Comparison of ENCODE assay signal across 1 cellular context in the genomic region with DNA sequence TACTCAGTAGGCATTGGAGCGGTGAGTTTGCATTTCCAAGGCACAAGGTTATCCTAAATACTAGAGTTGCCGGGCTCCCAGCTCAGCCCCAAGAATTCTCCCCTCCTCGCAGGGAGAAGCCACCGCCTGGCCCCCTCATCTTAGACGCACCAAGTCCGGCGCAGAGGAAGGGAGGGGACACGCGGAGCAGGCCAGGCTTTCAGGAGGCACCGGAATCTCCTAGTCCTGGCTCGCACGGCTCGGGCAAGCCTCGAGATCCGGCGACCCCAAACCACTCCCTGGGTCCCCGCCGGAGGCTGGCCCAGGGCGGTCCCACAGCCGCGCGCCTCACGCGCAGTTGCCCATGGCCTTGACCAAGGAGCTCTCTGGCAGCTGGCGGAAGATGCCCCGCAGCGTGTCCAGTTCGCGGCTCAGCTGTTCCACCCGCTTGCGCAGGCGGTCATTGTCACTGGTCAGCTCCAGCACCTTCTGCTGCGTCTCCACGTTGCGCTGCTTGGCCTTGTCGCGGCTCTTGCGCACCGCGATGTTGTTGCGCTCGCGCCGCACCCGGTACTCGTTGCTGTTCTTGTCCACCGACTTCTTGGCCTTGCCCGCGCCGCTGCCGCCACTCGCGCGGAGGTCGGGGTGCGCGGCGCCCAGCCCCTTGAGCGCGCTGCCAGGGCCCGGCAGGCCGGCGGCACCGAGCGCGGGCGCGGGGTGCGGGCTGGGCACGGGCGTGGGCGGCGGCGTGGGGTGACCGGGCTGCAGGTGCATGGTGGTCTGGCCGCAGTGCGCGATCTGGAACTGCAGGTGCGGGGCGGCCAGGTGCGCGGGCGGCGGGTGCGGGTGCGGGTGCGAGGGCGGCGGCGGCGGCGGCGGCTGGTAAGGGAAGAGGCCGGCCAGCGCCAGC.
TF ChIP-seq lines count a peak whose summit lies in the region.

No MANE protein-coding gene starts in this region.

TF ChIP-seq in HepG2, 621 proteins besides CTCF, POLR2A, EP300 and RAD21 (continued from another document and continues in another):
- TF ChIP-seq, protein P1, sequence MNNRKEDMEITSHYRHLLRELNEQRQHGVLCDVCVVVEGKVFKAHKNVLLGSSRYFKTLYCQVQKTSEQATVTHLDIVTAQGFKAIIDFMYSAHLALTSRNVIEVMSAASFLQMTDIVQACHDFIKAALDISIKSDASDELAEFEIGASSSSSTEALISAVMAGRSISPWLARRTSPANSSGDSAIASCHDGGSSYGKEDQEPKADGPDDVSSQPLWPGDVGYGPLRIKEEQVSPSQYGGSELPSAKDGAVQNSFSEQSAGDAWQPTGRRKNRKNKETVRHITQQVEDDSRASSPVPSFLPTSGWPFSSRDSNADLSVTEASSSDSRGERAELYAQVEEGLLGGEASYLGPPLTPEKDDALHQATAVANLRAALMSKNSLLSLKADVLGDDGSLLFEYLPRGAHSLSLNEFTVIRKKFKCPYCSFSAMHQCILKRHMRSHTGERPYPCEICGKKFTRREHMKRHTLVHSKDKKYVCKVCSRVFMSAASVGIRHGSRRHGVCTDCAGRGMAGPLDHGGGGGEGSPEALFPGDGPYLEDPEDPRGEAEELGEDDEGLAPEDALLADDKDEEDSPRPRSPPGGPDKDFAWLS (CRISPR knock-in tag; IDR thresholded peaks at IDR 0.05; ENCODE audit: borderline replicate concordance): no peak
- TF ChIP-seq, protein P2, sequence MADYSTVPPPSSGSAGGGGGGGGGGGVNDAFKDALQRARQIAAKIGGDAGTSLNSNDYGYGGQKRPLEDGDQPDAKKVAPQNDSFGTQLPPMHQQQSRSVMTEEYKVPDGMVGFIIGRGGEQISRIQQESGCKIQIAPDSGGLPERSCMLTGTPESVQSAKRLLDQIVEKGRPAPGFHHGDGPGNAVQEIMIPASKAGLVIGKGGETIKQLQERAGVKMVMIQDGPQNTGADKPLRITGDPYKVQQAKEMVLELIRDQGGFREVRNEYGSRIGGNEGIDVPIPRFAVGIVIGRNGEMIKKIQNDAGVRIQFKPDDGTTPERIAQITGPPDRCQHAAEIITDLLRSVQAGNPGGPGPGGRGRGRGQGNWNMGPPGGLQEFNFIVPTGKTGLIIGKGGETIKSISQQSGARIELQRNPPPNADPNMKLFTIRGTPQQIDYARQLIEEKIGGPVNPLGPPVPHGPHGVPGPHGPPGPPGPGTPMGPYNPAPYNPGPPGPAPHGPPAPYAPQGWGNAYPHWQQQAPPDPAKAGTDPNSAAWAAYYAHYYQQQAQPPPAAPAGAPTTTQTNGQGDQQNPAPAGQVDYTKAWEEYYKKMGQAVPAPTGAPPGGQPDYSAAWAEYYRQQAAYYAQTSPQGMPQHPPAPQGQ (CRISPR knock-in tag; IDR thresholded peaks at IDR 0.05; ENCODE audit: borderline replicate concordance): no peak
- TF ChIP-seq MAFG (CRISPR knock-in tag; IDR thresholded peaks at IDR 0.05) (no peak), ZNF607 (CRISPR knock-in tag; IDR thresholded peaks at IDR 0.05; ENCODE audit: borderline replicate concordance) (0 out of 2 replicates have a peak, but pooled peaks have one; percentile 53), ATF1 (CRISPR knock-in tag; IDR thresholded peaks at IDR 0.05) (no peak), HNRNPH1 (optimal IDR thresholded peaks at IDR 0.05; ENCODE audit: low read depth, low read length) (no peak), ZNF546 (CRISPR knock-in tag; conservative IDR thresholded peaks at IDR 0.05) (no peak), NRL (CRISPR knock-in tag; IDR thresholded peaks at IDR 0.05; ENCODE audit: borderline replicate concordance) (no peak), ZNF761 (CRISPR knock-in tag; conservative IDR thresholded peaks at IDR 0.05) (no peak), ZNF567 (CRISPR knock-in tag; IDR thresholded peaks at IDR 0.05; ENCODE audit: borderline replicate concordance) (no peak), HDAC1 (CRISPR knock-in tag; IDR thresholded peaks at IDR 0.05) (peak; percentile 55; the same call in 1 of the 2 replicates), ZNF782 (CRISPR knock-in tag; IDR thresholded peaks at IDR 0.05; ENCODE audit: borderline replicate concordance) (peak; percentile 31; the same call in 1 of the 2 replicates), ZNF549 (CRISPR knock-in tag; IDR thresholded peaks at IDR 0.05) (no peak), ZNF547 (CRISPR knock-in tag; IDR thresholded peaks at IDR 0.05) (peak; percentile 29; the same call in 1 of the 2 replicates), SUZ12 (IDR thresholded peaks at IDR 0.05; ENCODE audit: low read depth, low read length) (no peak), PRPF4 (IDR thresholded peaks at IDR 0.05; ENCODE audit: low read depth, low read length, poor library complexity, severe bottlenecking) (no peak), MYC (CRISPR knock-in tag; IDR thresholded peaks at IDR 0.05; ENCODE audit: borderline replicate concordance) (0 out of 2 replicates have a peak, but pooled peaks have one; percentile 36), NR1H2 (CRISPR knock-in tag; IDR thresholded peaks at IDR 0.05; ENCODE audit: borderline replicate concordance, low read depth) (no peak), RBAK (CRISPR knock-in tag; IDR thresholded peaks at IDR 0.05) (no peak), RXRA (CRISPR knock-in tag; IDR thresholded peaks at IDR 0.05) (no peak), HHEX (CRISPR knock-in tag; IDR thresholded peaks at IDR 0.05) (no peak), SKI (IDR thresholded peaks at IDR 0.05; ENCODE audit: partially characterized antibody) (peak; percentile 24), SP2 (CRISPR knock-in tag; IDR thresholded peaks at IDR 0.05) (0 out of 2 replicates have a peak, but pooled peaks have one; percentile 29), PHF8 (CRISPR knock-in tag; IDR thresholded peaks at IDR 0.05) (peak; percentile 51; the same call in 1 of the 2 replicates), SMARCE1 (IDR thresholded peaks at IDR 0.05; ENCODE audit: borderline replicate concordance) (no peak), ZMYM2 (CRISPR knock-in tag; IDR thresholded peaks at IDR 0.05) (0 out of 2 replicates have a peak, but pooled peaks have one; percentile 15), ZNF121 (CRISPR knock-in tag; IDR thresholded peaks at IDR 0.05) (no peak), NCOA2 (CRISPR knock-in tag; IDR thresholded peaks at IDR 0.05) (no peak), RCOR2 (CRISPR knock-in tag; IDR thresholded peaks at IDR 0.05) (no peak), AGO2 (optimal IDR thresholded peaks at IDR 0.05; ENCODE audit: low read depth, low read length) (peak; percentile 93), FOXK2 (IDR thresholded peaks at IDR 0.05) (no peak), HOXA9 (CRISPR knock-in tag; IDR thresholded peaks at IDR 0.05; ENCODE audit: borderline replicate concordance) (no peak), SRSF4 (IDR thresholded peaks at IDR 0.05; ENCODE audit: low read depth, low read length, poor library complexity, severe bottlenecking) (peak; percentile 57), NR2F6 (IDR thresholded peaks at IDR 0.05) (no peak), NR2F6 (CRISPR knock-in tag; IDR thresholded peaks at IDR 0.05) (no peak), SALL1 (CRISPR knock-in tag; IDR thresholded peaks at IDR 0.05) (peak; percentile 66), NR2C2 (CRISPR knock-in tag; IDR thresholded peaks at IDR 0.05; ENCODE audit: borderline replicate concordance) (0 out of 2 replicates have a peak, but pooled peaks have one; percentile 21), KDM6A (CRISPR knock-in tag; IDR thresholded peaks at IDR 0.05; ENCODE audit: low read depth) (no peak), TBP (CRISPR knock-in tag; IDR thresholded peaks at IDR 0.05) (no peak)
- TF ChIP-seq, protein P3, sequence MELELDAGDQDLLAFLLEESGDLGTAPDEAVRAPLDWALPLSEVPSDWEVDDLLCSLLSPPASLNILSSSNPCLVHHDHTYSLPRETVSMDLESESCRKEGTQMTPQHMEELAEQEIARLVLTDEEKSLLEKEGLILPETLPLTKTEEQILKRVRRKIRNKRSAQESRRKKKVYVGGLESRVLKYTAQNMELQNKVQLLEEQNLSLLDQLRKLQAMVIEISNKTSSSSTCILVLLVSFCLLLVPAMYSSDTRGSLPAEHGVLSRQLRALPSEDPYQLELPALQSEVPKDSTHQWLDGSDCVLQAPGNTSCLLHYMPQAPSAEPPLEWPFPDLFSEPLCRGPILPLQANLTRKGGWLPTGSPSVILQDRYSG (CRISPR knock-in tag; IDR thresholded peaks at IDR 0.05): 0 out of 2 replicates have a peak, but pooled peaks have one; percentile 13
- TF ChIP-seq, protein P4, sequence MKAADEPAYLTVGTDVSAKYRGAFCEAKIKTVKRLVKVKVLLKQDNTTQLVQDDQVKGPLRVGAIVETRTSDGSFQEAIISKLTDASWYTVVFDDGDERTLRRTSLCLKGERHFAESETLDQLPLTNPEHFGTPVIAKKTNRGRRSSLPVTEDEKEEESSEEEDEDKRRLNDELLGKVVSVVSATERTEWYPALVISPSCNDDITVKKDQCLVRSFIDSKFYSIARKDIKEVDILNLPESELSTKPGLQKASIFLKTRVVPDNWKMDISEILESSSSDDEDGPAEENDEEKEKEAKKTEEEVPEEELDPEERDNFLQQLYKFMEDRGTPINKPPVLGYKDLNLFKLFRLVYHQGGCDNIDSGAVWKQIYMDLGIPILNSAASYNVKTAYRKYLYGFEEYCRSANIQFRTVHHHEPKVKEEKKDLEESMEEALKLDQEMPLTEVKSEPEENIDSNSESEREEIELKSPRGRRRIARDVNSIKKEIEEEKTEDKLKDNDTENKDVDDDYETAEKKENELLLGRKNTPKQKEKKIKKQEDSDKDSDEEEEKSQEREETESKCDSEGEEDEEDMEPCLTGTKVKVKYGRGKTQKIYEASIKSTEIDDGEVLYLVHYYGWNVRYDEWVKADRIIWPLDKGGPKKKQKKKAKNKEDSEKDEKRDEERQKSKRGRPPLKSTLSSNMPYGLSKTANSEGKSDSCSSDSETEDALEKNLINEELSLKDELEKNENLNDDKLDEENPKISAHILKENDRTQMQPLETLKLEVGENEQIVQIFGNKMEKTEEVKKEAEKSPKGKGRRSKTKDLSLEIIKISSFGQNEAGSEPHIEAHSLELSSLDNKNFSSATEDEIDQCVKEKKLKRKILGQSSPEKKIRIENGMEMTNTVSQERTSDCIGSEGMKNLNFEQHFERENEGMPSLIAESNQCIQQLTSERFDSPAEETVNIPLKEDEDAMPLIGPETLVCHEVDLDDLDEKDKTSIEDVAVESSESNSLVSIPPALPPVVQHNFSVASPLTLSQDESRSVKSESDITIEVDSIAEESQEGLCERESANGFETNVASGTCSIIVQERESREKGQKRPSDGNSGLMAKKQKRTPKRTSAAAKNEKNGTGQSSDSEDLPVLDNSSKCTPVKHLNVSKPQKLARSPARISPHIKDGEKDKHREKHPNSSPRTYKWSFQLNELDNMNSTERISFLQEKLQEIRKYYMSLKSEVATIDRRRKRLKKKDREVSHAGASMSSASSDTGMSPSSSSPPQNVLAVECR (CRISPR knock-in tag; IDR thresholded peaks at IDR 0.05; ENCODE audit: borderline replicate concordance): peak; percentile 46; the same call in 1 of the 2 replicates
- TF ChIP-seq, protein P5, sequence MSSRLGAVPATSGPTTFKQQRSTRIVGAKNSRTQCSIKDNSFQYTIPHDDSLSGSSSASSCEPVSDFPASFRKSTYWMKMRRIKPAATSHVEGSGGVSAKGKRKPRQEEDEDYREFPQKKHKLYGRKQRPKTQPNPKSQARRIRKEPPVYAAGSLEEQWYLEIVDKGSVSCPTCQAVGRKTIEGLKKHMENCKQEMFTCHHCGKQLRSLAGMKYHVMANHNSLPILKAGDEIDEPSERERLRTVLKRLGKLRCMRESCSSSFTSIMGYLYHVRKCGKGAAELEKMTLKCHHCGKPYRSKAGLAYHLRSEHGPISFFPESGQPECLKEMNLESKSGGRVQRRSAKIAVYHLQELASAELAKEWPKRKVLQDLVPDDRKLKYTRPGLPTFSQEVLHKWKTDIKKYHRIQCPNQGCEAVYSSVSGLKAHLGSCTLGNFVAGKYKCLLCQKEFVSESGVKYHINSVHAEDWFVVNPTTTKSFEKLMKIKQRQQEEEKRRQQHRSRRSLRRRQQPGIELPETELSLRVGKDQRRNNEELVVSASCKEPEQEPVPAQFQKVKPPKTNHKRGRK (CRISPR knock-in tag; IDR thresholded peaks at IDR 0.05): no peak
- TF ChIP-seq, protein P6, sequence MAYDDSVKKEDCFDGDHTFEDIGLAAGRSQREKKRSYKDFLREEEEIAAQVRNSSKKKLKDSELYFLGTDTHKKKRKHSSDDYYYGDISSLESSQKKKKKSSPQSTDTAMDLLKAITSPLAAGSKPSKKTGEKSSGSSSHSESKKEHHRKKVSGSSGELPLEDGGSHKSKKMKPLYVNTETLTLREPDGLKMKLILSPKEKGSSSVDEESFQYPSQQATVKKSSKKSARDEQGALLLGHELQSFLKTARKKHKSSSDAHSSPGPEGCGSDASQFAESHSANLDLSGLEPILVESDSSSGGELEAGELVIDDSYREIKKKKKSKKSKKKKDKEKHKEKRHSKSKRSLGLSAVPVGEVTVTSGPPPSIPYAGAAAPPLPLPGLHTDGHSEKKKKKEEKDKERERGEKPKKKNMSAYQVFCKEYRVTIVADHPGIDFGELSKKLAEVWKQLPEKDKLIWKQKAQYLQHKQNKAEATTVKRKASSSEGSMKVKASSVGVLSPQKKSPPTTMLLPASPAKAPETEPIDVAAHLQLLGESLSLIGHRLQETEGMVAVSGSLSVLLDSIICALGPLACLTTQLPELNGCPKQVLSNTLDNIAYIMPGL (CRISPR knock-in tag; IDR thresholded peaks at IDR 0.05; ENCODE audit: borderline replicate concordance in 1 of 2, low read depth in 1 of 2): peak in 1 of 2 experiments; percentile 66; a peak in 1 of 4 replicates
- TF ChIP-seq, protein P7, sequence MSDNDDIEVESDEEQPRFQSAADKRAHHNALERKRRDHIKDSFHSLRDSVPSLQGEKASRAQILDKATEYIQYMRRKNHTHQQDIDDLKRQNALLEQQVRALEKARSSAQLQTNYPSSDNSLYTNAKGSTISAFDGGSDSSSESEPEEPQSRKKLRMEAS (IDR thresholded peaks at IDR 0.05): no peak
- TF ChIP-seq, protein P8, sequence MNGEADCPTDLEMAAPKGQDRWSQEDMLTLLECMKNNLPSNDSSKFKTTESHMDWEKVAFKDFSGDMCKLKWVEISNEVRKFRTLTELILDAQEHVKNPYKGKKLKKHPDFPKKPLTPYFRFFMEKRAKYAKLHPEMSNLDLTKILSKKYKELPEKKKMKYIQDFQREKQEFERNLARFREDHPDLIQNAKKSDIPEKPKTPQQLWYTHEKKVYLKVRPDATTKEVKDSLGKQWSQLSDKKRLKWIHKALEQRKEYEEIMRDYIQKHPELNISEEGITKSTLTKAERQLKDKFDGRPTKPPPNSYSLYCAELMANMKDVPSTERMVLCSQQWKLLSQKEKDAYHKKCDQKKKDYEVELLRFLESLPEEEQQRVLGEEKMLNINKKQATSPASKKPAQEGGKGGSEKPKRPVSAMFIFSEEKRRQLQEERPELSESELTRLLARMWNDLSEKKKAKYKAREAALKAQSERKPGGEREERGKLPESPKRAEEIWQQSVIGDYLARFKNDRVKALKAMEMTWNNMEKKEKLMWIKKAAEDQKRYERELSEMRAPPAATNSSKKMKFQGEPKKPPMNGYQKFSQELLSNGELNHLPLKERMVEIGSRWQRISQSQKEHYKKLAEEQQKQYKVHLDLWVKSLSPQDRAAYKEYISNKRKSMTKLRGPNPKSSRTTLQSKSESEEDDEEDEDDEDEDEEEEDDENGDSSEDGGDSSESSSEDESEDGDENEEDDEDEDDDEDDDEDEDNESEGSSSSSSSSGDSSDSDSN (CRISPR knock-in tag; IDR thresholded peaks at IDR 0.05): peak; percentile 79
- TF ChIP-seq, protein P9, sequence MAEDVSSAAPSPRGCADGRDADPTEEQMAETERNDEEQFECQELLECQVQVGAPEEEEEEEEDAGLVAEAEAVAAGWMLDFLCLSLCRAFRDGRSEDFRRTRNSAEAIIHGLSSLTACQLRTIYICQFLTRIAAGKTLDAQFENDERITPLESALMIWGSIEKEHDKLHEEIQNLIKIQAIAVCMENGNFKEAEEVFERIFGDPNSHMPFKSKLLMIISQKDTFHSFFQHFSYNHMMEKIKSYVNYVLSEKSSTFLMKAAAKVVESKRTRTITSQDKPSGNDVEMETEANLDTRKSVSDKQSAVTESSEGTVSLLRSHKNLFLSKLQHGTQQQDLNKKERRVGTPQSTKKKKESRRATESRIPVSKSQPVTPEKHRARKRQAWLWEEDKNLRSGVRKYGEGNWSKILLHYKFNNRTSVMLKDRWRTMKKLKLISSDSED (CRISPR knock-in tag; IDR thresholded peaks at IDR 0.05): no peak
